ENCODE assay signal across 24 cellular contexts in the genomic region with DNA sequence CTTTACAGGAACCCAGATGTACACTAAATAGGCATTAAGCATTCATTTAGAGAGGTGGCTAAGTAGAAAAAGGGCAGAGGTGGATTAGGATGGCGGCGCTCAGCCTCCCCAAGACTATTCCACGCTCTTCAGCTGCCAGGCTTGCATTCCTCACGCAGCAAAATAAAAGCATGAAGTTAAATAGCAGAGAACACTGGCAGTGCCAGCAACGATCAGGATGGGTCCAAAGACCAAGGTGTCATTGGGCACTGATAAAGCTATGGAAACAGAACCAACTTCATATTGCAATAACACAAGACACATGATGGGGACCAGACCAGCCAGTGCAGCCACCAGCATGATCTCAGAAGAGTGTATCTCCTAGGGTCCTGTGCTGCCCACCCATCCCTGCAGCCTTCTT. TPM values are rescaled to one million over a fixed set of nuclear protein-coding genes. Genes with fewer than 3 reads are reported as not detected.
A peak's percentile ranks its signal among the peaks of the same experiment; 100 is the strongest.
DNase-seq lines count a peak whose midpoint lies in the region; ATAC-seq, FAIRE-seq and TF ChIP-seq lines count a peak whose summit lies in the region.
"Had no signal": no experiment of that assay in that cellular context is flagged by ENCODE, and none has a peak within 500 bp of the region (broad histone marks: within the 10 kb centered on the region; RNA-seq: fewer than 3 reads in every experiment).

No MANE protein-coding gene starts in this region.

- peaks cover 42% of the 10 kb centered on the region for H3K4me1 Mint-ChIP-seq in activated B cell treated with CpG ODN at 0.5 μM for 24 hours
- H3K4me1 Mint-ChIP-seq in stimulated activated memory B cell treated with anti-CD40 and anti-IgM and Interleukin-4, amounts not matched to agents 10 μg/mL and 1 μg/mL and 100 μg/mL, for 72 hours, result peaks cover 32% of the 10 kb centered on the region

- CTCF ChIA-PET in HepG2 (lab: Yijun Ruan, JAX; ENCODE audit: low intra/inter-chr PET ratio, low total read pairs), result no interaction called here
- CTCF ChIA-PET in activated B cell treated with CpG ODN at 0.5 μM for 24 hours (lab: Charles Lee), result no interaction called here

- in situ Hi-C loops in HepG2 (cut with HindIII; ENCODE audit: extremely low pct_ligation_motif_present, low pct_unique_long_range_greater_than_20kb), result no loop called here

- H3K9ac ChIP-seq in liver (ENCODE audit: low read depth in 1 of 2, low read length in 2 of 2), result no peak overlapping the region
- H3K9ac ChIP-seq in HepG2 (ENCODE audit: insufficient read depth, low read depth, low read length), result no peak overlapping the region

- no peaks in the 10 kb centered on the region for H3K79me2 ChIP-seq in HepG2 (ENCODE audit: insufficient read depth, low read length)

- H3K27me3 Mint-ChIP-seq in activated B cell treated with CpG ODN at 0.5 μM for 24 hours, result no peaks in the 10 kb centered on the region
- H3K27me3 Mint-ChIP-seq in stimulated activated memory B cell treated with anti-CD40 and anti-IgM and Interleukin-4, amounts not matched to agents 10 μg/mL and 1 μg/mL and 100 μg/mL, for 72 hours, result no peaks in the 10 kb centered on the region
- H3K27me3 Mint-ChIP-seq: CD4-positive, alpha-beta memory T cell had no signal

- TF ChIP-seq EP300 in HepG2 (IDR thresholded peaks at IDR 0.05; ENCODE audit: low read depth in 2 of 2, low read length in 2 of 2) (no peak), HepG2 (CRISPR knock-in tag; IDR thresholded peaks at IDR 0.05; ENCODE audit: borderline replicate concordance) (no peak)

- TF ChIP-seq CTCF in liver (IDR thresholded peaks at IDR 0.05; ENCODE audit: low read depth, low read length, missing input control) (no peak), HepG2 (CRISPR knock-in tag; IDR thresholded peaks at IDR 0.05) (no peak), activated B cell treated with CpG ODN at 0.5 μM for 24 hours (IDR thresholded peaks at IDR 0.05) (no peak)

- H3K36me3 ChIP-seq in liver (ENCODE audit: control insufficient read depth in 4 of 4, insufficient read depth in 3 of 4, low read depth in 1 of 4, low read length in 3 of 4), result no peaks in the 10 kb centered on the region
- H3K36me3 ChIP-seq in HepG2 (replicated peaks in 1 of 2; ENCODE audit: control insufficient read depth in 1 of 2, insufficient read depth in 2 of 2, low read length in 2 of 2), result no peaks in the 10 kb centered on the region
- H3K36me3 ChIP-seq: HAP-1 had no signal

- H3K9me3 ChIP-seq in liver (ENCODE audit: control insufficient read depth in 4 of 4, low read length in 3 of 4) (no peaks in the 10 kb centered on the region), HepG2 (ENCODE audit: low read length) (no peaks in the 10 kb centered on the region)
- H3K9me3 ChIP-seq: A549, HAP-1 had no signal

- intact Hi-C loops in HepG2 (cut with micrococcal nuclease; ENCODE audit: unreplicated experiment) (no loop called here), activated B cell treated with CpG ODN at 0.5 μM for 24 hours (cut with micrococcal nuclease) (no loop called here)

- POLR2A ChIA-PET in HepG2 (lab: Yijun Ruan, JAX), result no interaction called here
- POLR2A ChIA-PET in activated B cell treated with CpG ODN at 0.5 μM for 24 hours (lab: Charles Lee), result interaction anchor here (0.5 kb wide), 1 partner anchor 37 kb away, joined by 5 read pairs; no protein-coding TSS in a partner anchor

- no peak overlapping the region for H2AFZ ChIP-seq in HepG2 (ENCODE audit: low read length)

- no peak for TF ChIP-seq POLR2A in HepG2 (IDR thresholded peaks at IDR 0.05; ENCODE audit: insufficient read depth in 1 of 2, low read depth in 2 of 2, low read length in 2 of 2)

- DNase-seq in HepG2 (ENCODE audit: low spot score) (no peak), activated B cell treated with CpG ODN at 0.5 μM for 24 hours (no peak), mucosa of gallbladder (ENCODE audit: low spot score) (peak; percentile 23), cerebellar nuclear complex (lab: John Stamatoyannopoulos, UW) (no peak), NCI-H1048 (lab: John Stamatoyannopoulos, UW) (no peak), ecto neural progenitor cell (ENCODE audit: low spot score) (no peak)
- DNase-seq: 8988T; ACHN; AML-193; C1 segment of cervical spinal cord; Calu3; CD4-positive, alpha-beta memory T cell; COR-L47; DMS53; DMS79 treated with DMSO at 0.1 percent for 48 hours; GF-D8; GOT3 had no signal

- H3K27ac ChIP-seq in liver (ENCODE audit: low read depth in 1 of 2, low read length in 2 of 2), result peak overlapping the region; percentile 8 to 36
- no peak overlapping the region for H3K27ac ChIP-seq in HepG2 (ENCODE audit: extremely low read length, insufficient read depth, low read length)
- H3K27ac ChIP-seq: A549 had no signal

- H3K4me2 ChIP-seq in HepG2 (ENCODE audit: low read depth, low read length), result no peak overlapping the region
- H3K4me2 ChIP-seq: A549 had no signal

- H3K4me3 Mint-ChIP-seq in activated B cell treated with CpG ODN at 0.5 μM for 24 hours, result no peak overlapping the region
- no peak overlapping the region for H3K4me3 Mint-ChIP-seq in stimulated activated memory B cell treated with anti-CD40 and anti-IgM and Interleukin-4, amounts not matched to agents 10 μg/mL and 1 μg/mL and 100 μg/mL, for 72 hours
- H3K4me3 Mint-ChIP-seq: CD4-positive, alpha-beta memory T cell; HFFc6 had no signal

- H3K27me3 ChIP-seq in liver (ENCODE audit: control insufficient read depth in 4 of 4, insufficient read depth in 4 of 4, low read length in 3 of 4), result no peaks in the 10 kb centered on the region
- no peaks in the 10 kb centered on the region for H3K27me3 ChIP-seq in HepG2 (ENCODE audit: control insufficient read depth in 1 of 2, insufficient read depth in 2 of 2, low read length in 2 of 2)

- ATAC-seq in HepG2, result no peak
- no peak for ATAC-seq in activated B cell treated with CpG ODN at 0.5 μM for 24 hours (ENCODE audit: low read depth)
- ATAC-seq in stimulated activated memory B cell treated with anti-CD40 and anti-IgM and Interleukin-4, amounts not matched to agents 10 μg/mL and 1 μg/mL and 100 μg/mL, for 72 hours, result no peak

- H3K36me3 Mint-ChIP-seq in activated B cell treated with CpG ODN at 0.5 μM for 24 hours (ENCODE audit: low read depth), result peaks cover 69% of the 10 kb centered on the region
- peaks cover 43% of the 10 kb centered on the region for H3K36me3 Mint-ChIP-seq in stimulated activated memory B cell treated with anti-CD40 and anti-IgM and Interleukin-4, amounts not matched to agents 10 μg/mL and 1 μg/mL and 100 μg/mL, for 72 hours

- peak; percentile 53 to 58 for TF ChIP-seq RAD21 in liver (IDR thresholded peaks at IDR 0.05)
- no peak for TF ChIP-seq RAD21 in HepG2 (CRISPR knock-in tag; IDR thresholded peaks at IDR 0.05)

- no peaks in the 10 kb centered on the region for H4K20me1 ChIP-seq in HepG2 (ENCODE audit: insufficient read depth, low read length)

- no TSS peak for BruUV-seq in HepG2 (replicated peaks; lab: Mats Ljungman, UMichigan)

- no peak for FAIRE-seq in HepG2 (lab: Jason Lieb, UNC)
- FAIRE-seq: A549, GM12891, H54 had no signal

- H3K4me3 ChIP-seq in liver (ENCODE audit: low read depth in 1 of 3, low read length in 3 of 3) (no peak overlapping the region), HepG2 (replicated peaks in 1 of 3; ENCODE audit: insufficient read depth in 1 of 3, low read depth in 2 of 3, low read length in 3 of 3) (no peak overlapping the region)
- H3K4me3 ChIP-seq: A549, HAP-1 had no signal

- H3K9me3 Mint-ChIP-seq in activated B cell treated with CpG ODN at 0.5 μM for 24 hours, result no peaks in the 10 kb centered on the region
- peaks cover 3% of the 10 kb centered on the region for H3K9me3 Mint-ChIP-seq in stimulated activated memory B cell treated with anti-CD40 and anti-IgM and Interleukin-4, amounts not matched to agents 10 μg/mL and 1 μg/mL and 100 μg/mL, for 72 hours
- H3K9me3 Mint-ChIP-seq: CD4-positive, alpha-beta memory T cell; HFFc6 had no signal

- peak overlapping the region; percentile 24 for H3K27ac Mint-ChIP-seq in activated B cell treated with CpG ODN at 0.5 μM for 24 hours
- H3K27ac Mint-ChIP-seq in stimulated activated memory B cell treated with anti-CD40 and anti-IgM and Interleukin-4, amounts not matched to agents 10 μg/mL and 1 μg/mL and 100 μg/mL, for 72 hours, result peak overlapping the region; percentile 73
- H3K27ac Mint-ChIP-seq: HFFc6 had no signal

- 39% methylated on average over 5 of the region's 5 CpGs for WGBS in liver
- 65% methylated on average over 5 of the region's 5 CpGs for WGBS in HepG2 (ENCODE audit: low lambda C conversion rate)

- H3K4me1 ChIP-seq in liver (ENCODE audit: control insufficient read depth in 4 of 4, insufficient read depth in 4 of 4, low read length in 3 of 4), result peaks cover 2 to 17% (median 4%) of the 10 kb centered on the region in 4 donors
- peaks cover 14% of the 10 kb centered on the region for H3K4me1 ChIP-seq in HepG2 (ENCODE audit: insufficient read depth, low read length)

TF ChIP-seq in liver, 16 proteins besides CTCF, POLR2A, EP300 and RAD21 (continues in another document):
- TF ChIP-seq JUND (IDR thresholded peaks at IDR 0.05), result peak in 1 of 2 donors; percentile 61

TF ChIP-seq in HepG2, 621 proteins besides CTCF, POLR2A, EP300 and RAD21 (continues in another document):
- TF ChIP-seq KLF15 (CRISPR knock-in tag; IDR thresholded peaks at IDR 0.05; ENCODE audit: borderline replicate concordance), result no peak

RNA-seq across cellular contexts. Expression of gene TMEM156, which starts 42.0 kb away (rescaled TPM):
- total RNA-seq in liver (under 1 TPM; 0.67 to 0.70 TPM), HepG2 (2016; rRNA removed; fragmentation: Illumina TruSeq; extraction: Trizol) (not detected in 2 replicates), activated B cell treated with CpG ODN at 0.5 μM for 24 hours (26.0 and 29.5 TPM in 2 replicates), mucosa of gallbladder (3.3 TPM)
- polyA plus RNA-seq in liver (under 1 TPM; 0.58 to 0.61 TPM), HepG2 (2011; rRNA removed) (1.2 and 1.6 TPM in 2 replicates)
- total RNA-seq in HepG2 (2016; cell fraction: cytosol; rRNA removed; fragmentation: Illumina TruSeq; extraction: Trizol; ENCODE audit: low read depth), result not detected in 2 replicates
- total RNA-seq in HepG2 (2016; cell fraction: insoluble cytoplasmic fraction; rRNA removed; fragmentation: Illumina TruSeq; extraction: Trizol), result not detected in 2 replicates
- not detected in 2 replicates for total RNA-seq in HepG2 (2016; cell fraction: membrane; rRNA removed; fragmentation: Illumina TruSeq; extraction: Trizol)
- total RNA-seq in HepG2 (2016; cell fraction: nucleus; rRNA removed; fragmentation: Illumina TruSeq; extraction: Trizol), result not detected in 2 replicates
- polyA plus RNA-seq in HepG2 (2011; cell fraction: cytosol; rRNA removed), result 0.63 and 0.91 TPM in 2 replicates
- 0.13 and 0.31 TPM in 2 replicates for polyA plus RNA-seq in HepG2 (2011; cell fraction: nucleus; rRNA removed)
- polyA plus RNA-seq in HepG2 (2012), result 0.13 and 1.2 TPM in 2 replicates
- 0.10 TPM in 1 of 2 replicates, not detected in the other for polyA plus RNA-seq in HepG2 (2016; cell fraction: cytosol; fragmentation: Illumina TruSeq; extraction: Trizol; ENCODE audit: low read depth)
- polyA plus RNA-seq in HepG2 (2016; cell fraction: insoluble cytoplasmic fraction; fragmentation: Illumina TruSeq; extraction: Trizol; ENCODE audit: low read depth), result not detected in 2 replicates
- polyA plus RNA-seq in HepG2 (2016; cell fraction: membrane; fragmentation: Illumina TruSeq; extraction: Trizol; ENCODE audit: low read depth), result 0.13 TPM in 1 of 2 replicates, not detected in the other
- not detected in 2 replicates for polyA plus RNA-seq in HepG2 (2016; cell fraction: nucleus; fragmentation: Illumina TruSeq; extraction: Trizol; ENCODE audit: insufficient read depth, low read depth)
- 0.50 and 1.8 TPM in 2 replicates for polyA minus RNA-seq in HepG2 (2011; rRNA and poly(A)+ RNA removed; ENCODE audit: low replicate concordance)
- 0.49 and 0.62 TPM in 2 replicates for polyA minus RNA-seq in HepG2 (2011; cell fraction: cytosol; rRNA and poly(A)+ RNA removed)
- 1.2 TPM in 2 replicates for polyA minus RNA-seq in HepG2 (2011; cell fraction: nucleus; rRNA and poly(A)+ RNA removed)
